Comparison of ENCODE assay signal across 1 cellular context in the genomic region with DNA sequence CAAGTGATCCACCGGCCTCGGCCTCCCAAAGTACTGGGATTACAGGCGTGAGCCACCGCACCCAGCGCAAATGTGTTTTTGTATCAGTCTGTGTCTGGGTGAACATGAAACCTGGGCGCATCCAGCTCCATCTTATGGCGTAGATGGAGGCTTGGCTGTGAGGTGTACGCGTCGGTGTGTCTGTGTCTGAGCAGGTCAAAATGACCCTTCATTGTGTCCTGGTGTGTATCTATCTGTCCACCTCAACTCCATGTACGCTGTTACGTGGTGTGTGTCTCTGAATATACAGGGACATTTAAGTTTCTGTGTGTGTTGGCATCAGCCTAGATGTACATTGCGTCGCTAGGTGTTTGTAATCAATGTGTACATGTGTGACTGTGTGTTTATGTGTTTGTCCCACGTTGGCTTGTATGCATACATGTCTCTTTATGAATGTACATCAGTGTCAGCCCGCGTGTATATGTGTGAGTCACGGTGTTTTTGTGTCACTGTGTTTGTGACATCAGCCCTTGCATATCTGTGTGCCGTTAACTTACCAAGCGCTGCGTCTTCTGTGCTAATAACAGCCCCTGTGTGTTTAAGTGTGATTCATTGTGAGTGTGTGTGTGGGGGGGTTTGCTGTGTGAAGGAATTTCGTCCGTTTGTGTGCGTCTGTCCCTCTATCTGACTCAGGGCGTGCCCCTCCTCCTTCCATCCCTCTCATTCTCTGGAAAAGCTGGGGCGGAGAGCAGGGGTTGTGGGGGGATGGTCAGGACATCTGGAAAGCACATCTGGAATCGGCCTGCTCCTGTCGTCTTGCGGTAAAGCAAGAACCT.
TF ChIP-seq lines count a peak whose summit lies in the region.

No MANE protein-coding gene starts in this region.

TF ChIP-seq in HepG2, 621 proteins besides CTCF, POLR2A, EP300 and RAD21 (continued from another document and continues in another):
- TF ChIP-seq MAZ (IDR thresholded peaks at IDR 0.05; ENCODE audit: borderline replicate concordance, low read depth, low read length) (peak; percentile 34; the same call in 1 of the 2 replicates), MAZ (CRISPR knock-in tag; IDR thresholded peaks at IDR 0.05; ENCODE audit: low read depth) (no peak), XRCC5 (optimal IDR thresholded peaks at IDR 0.05; ENCODE audit: low read length) (no peak), RXRB (CRISPR knock-in tag; IDR thresholded peaks at IDR 0.05; ENCODE audit: borderline replicate concordance) (0 out of 2 replicates have a peak, but pooled peaks have one; percentile 4), RARA (CRISPR knock-in tag; IDR thresholded peaks at IDR 0.05) (no peak), ZNF350 (CRISPR knock-in tag; IDR thresholded peaks at IDR 0.05; ENCODE audit: borderline replicate concordance, low read depth) (0 out of 2 replicates have a peak, but pooled peaks have one; percentile 12), MNT (IDR thresholded peaks at IDR 0.05) (peak; percentile 72), ARID3A (IDR thresholded peaks at IDR 0.05; ENCODE audit: low read depth, low read length) (peak; percentile 63; the same call in 1 of the 2 replicates), ATF7 (IDR thresholded peaks at IDR 0.05) (peak; percentile 6; the same call in 1 of the 2 replicates), ATF7 (CRISPR knock-in tag; IDR thresholded peaks at IDR 0.05) (no peak), ZNF646 (CRISPR knock-in tag; IDR thresholded peaks at IDR 0.05) (peak; percentile 88), ZBTB7A (CRISPR knock-in tag; IDR thresholded peaks at IDR 0.05) (peak; percentile 53; the same call in 1 of the 2 replicates), JUNB (CRISPR knock-in tag; IDR thresholded peaks at IDR 0.05; ENCODE audit: borderline replicate concordance) (0 out of 2 replicates have a peak, but pooled peaks have one; percentile 66), JUND (CRISPR knock-in tag; IDR thresholded peaks at IDR 0.05) (peak; percentile 49; the same call in 1 of the 2 replicates), ZBTB21 (CRISPR knock-in tag; IDR thresholded peaks at IDR 0.05) (peak; percentile 74; the same call in 1 of the 2 replicates), ZBTB43 (CRISPR knock-in tag; conservative IDR thresholded peaks at IDR 0.05) (peak; percentile 61; the same call in 1 of the 2 replicates), SSRP1 (CRISPR knock-in tag; IDR thresholded peaks at IDR 0.05) (0 out of 2 replicates have a peak, but pooled peaks have one; percentile 22), ZBTB38 (CRISPR knock-in tag; IDR thresholded peaks at IDR 0.05) (peak; percentile 75), SAFB2 (CRISPR knock-in tag; IDR thresholded peaks at IDR 0.05; ENCODE audit: borderline replicate concordance, low read depth) (no peak)
- TF ChIP-seq, protein P1, sequence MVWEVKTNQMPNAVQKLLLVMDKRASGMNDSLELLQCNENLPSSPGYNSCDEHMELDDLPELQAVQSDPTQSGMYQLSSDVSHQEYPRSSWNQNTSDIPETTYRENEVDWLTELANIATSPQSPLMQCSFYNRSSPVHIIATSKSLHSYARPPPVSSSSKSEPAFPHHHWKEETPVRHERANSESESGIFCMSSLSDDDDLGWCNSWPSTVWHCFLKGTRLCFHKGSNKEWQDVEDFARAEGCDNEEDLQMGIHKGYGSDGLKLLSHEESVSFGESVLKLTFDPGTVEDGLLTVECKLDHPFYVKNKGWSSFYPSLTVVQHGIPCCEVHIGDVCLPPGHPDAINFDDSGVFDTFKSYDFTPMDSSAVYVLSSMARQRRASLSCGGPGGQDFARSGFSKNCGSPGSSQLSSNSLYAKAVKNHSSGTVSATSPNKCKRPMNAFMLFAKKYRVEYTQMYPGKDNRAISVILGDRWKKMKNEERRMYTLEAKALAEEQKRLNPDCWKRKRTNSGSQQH (CRISPR knock-in tag; IDR thresholded peaks at IDR 0.05; ENCODE audit: low read depth): 0 out of 2 replicates have a peak, but pooled peaks have one; percentile 7
- TF ChIP-seq, protein P2, sequence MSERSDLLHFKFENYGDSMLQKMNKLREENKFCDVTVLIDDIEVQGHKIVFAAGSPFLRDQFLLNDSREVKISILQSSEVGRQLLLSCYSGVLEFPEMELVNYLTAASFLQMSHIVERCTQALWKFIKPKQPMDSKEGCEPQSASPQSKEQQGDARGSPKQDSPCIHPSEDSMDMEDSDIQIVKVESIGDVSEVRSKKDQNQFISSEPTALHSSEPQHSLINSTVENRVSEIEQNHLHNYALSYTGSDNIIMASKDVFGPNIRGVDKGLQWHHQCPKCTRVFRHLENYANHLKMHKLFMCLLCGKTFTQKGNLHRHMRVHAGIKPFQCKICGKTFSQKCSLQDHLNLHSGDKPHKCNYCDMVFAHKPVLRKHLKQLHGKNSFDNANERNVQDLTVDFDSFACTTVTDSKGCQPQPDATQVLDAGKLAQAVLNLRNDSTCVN (CRISPR knock-in tag; IDR thresholded peaks at IDR 0.05; ENCODE audit: borderline replicate concordance): peak; percentile 99
- TF ChIP-seq, protein P3, sequence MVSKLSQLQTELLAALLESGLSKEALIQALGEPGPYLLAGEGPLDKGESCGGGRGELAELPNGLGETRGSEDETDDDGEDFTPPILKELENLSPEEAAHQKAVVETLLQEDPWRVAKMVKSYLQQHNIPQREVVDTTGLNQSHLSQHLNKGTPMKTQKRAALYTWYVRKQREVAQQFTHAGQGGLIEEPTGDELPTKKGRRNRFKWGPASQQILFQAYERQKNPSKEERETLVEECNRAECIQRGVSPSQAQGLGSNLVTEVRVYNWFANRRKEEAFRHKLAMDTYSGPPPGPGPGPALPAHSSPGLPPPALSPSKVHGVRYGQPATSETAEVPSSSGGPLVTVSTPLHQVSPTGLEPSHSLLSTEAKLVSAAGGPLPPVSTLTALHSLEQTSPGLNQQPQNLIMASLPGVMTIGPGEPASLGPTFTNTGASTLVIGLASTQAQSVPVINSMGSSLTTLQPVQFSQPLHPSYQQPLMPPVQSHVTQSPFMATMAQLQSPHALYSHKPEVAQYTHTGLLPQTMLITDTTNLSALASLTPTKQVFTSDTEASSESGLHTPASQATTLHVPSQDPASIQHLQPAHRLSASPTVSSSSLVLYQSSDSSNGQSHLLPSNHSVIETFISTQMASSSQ (IDR thresholded peaks at IDR 0.05; ENCODE audit: low read depth): no peak
- TF ChIP-seq, protein P3 (CRISPR knock-in tag; IDR thresholded peaks at IDR 0.05; ENCODE audit: borderline replicate concordance): no peak
- TF ChIP-seq, protein P4, sequence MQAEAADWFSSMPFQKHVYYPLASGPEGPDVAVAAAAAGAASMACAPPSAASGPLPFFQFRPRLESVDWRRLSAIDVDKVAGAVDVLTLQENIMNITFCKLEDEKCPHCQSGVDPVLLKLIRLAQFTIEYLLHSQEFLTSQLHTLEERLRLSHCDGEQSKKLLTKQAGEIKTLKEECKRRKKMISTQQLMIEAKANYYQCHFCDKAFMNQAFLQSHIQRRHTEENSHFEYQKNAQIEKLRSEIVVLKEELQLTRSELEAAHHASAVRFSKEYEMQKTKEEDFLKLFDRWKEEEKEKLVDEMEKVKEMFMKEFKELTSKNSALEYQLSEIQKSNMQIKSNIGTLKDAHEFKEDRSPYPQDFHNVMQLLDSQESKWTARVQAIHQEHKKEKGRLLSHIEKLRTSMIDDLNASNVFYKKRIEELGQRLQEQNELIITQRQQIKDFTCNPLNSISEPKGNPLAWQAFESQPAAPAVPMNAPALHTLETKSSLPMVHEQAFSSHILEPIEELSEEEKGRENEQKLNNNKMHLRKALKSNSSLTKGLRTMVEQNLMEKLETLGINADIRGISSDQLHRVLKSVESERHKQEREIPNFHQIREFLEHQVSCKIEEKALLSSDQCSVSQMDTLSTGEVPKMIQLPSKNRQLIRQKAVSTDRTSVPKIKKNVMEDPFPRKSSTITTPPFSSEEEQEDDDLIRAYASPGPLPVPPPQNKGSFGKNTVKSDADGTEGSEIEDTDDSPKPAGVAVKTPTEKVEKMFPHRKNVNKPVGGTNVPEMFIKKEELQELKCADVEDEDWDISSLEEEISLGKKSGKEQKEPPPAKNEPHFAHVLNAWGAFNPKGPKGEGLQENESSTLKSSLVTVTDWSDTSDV (CRISPR knock-in tag; IDR thresholded peaks at IDR 0.05): no peak
